In genomic region chr7:27593226-27593625, GRCh38 we compare ENCODE assay signal across 19 cellular contexts.
DNase-seq lines count a peak whose midpoint lies in the region; ATAC-seq and TF ChIP-seq lines count a peak whose summit lies in the region.
"Had no signal": no experiment of that assay in that cellular context is flagged by ENCODE, and none has a peak within 500 bp of the region (broad histone marks: within the 10 kb centered on the region; RNA-seq: fewer than 3 reads in every experiment).

No MANE protein-coding gene starts in this region.

- peaks cover 18% of the 10 kb centered on the region for H3K36me3 Mint-ChIP-seq in activated T-cell treated with anti-CD3 and anti-CD28 coated beads, Interleukin-2, amount 50 U/mL, for 24 hours (ENCODE audit: low read depth)

- no peaks in the 10 kb centered on the region for H3K27me3 Mint-ChIP-seq in activated T-cell treated with anti-CD3 and anti-CD28 coated beads, Interleukin-2, amount 50 U/mL, for 24 hours

- no peaks in the 10 kb centered on the region for H3K36me3 ChIP-seq in right lobe of liver

- no peak for ATAC-seq in right lobe of liver
- no peak for ATAC-seq in HG03432 (IDR thresholded peaks at IDR 0.05; ENCODE audit: unreplicated experiment)
- ATAC-seq: HepG2 had no signal

- no peak overlapping the region for H3K4me3 ChIP-seq in right lobe of liver

- no peak for TF ChIP-seq POLR2A in right lobe of liver (IDR thresholded peaks at IDR 0.05)

- H3K4me1 Mint-ChIP-seq in activated T-cell treated with anti-CD3 and anti-CD28 coated beads, Interleukin-2, amount 50 U/mL, for 24 hours (ENCODE audit: low read depth) = no peaks in the 10 kb centered on the region

- no peak overlapping the region for H3K27ac ChIP-seq in right lobe of liver
- H3K27ac ChIP-seq: C4-2B had no signal

- no peaks in the 10 kb centered on the region for H3K9me3 Mint-ChIP-seq in activated T-cell treated with anti-CD3 and anti-CD28 coated beads, Interleukin-2, amount 50 U/mL, for 24 hours

- H3K4me1 ChIP-seq in right lobe of liver = no peaks in the 10 kb centered on the region

- no peaks in the 10 kb centered on the region for H3K9me3 ChIP-seq in right lobe of liver

- H3K27ac Mint-ChIP-seq in activated T-cell treated with anti-CD3 and anti-CD28 coated beads, Interleukin-2, amount 50 U/mL, for 24 hours = no peak overlapping the region

- no peak overlapping the region for H3K4me3 Mint-ChIP-seq in activated T-cell treated with anti-CD3 and anti-CD28 coated beads, Interleukin-2, amount 50 U/mL, for 24 hours

- 93% methylated on average over 2 of the region's 2 CpGs for WGBS in right lobe of liver (ENCODE audit: insufficient coverage, low coverage, low lambda C conversion rate, missing lambda C conversion rate)

- DNase-seq in ELR (ENCODE audit: low read depth) (peak; percentile 67), HT1080 (ENCODE audit: low read depth) (peak; percentile 26), dermis blood vessel endothelial cell (peak; percentile 24), hepatic stellate cell (ENCODE audit: low spot score) (peak; percentile 5), right lobe of liver (no peak)
- no peak for DNase-seq in activated T-cell treated with anti-CD3 and anti-CD28 coated beads, Interleukin-2, amount 50 U/mL, for 24 hours
- no peak for DNase-seq in activated CD4-positive, alpha-beta T cell treated with anti-CD3 and anti-CD28 coated beads, Interleukin-2, amount 50 U/mL, for 4 hours
- DNase-seq: DMS53, KBM-7, NCI-H1092, NCI-H1436, NCI-H187 treated with DMSO at 0.1 percent for 48 hours, NCI-H2107, NCI-H446 treated with DMSO at 0.1 percent for 48 hours, NCI-H526 treated with DMSO at 0.1 percent for 48 hours, SHP77 had no signal

- intact Hi-C loops in right lobe of liver (cut with DNase I) = no loop called here

- no peak for TF ChIP-seq CTCF in right lobe of liver (IDR thresholded peaks at IDR 0.05)

- no peaks in the 10 kb centered on the region for H3K27me3 ChIP-seq in right lobe of liver

Comparison
In these comparisons a context has a peak if more than half of its experiments do, and no peak if none do; other contexts are left out.
1. DNase-seq: peak in ELR (single experiment), HT1080 (single experiment), dermis blood vessel endothelial cell (single experiment) and hepatic stellate cell (single experiment); none in activated T-cell treated with anti-CD3 and anti-CD28 coated beads, Interleukin-2, amount 50 U/mL, for 24 hours (single experiment), activated CD4-positive, alpha-beta T cell treated with anti-CD3 and anti-CD28 coated beads, Interleukin-2, amount 50 U/mL, for 4 hours (0 of 2) and right lobe of liver (0 of 3).